ENCODE assay signal across 1 cellular context in the genomic region with DNA sequence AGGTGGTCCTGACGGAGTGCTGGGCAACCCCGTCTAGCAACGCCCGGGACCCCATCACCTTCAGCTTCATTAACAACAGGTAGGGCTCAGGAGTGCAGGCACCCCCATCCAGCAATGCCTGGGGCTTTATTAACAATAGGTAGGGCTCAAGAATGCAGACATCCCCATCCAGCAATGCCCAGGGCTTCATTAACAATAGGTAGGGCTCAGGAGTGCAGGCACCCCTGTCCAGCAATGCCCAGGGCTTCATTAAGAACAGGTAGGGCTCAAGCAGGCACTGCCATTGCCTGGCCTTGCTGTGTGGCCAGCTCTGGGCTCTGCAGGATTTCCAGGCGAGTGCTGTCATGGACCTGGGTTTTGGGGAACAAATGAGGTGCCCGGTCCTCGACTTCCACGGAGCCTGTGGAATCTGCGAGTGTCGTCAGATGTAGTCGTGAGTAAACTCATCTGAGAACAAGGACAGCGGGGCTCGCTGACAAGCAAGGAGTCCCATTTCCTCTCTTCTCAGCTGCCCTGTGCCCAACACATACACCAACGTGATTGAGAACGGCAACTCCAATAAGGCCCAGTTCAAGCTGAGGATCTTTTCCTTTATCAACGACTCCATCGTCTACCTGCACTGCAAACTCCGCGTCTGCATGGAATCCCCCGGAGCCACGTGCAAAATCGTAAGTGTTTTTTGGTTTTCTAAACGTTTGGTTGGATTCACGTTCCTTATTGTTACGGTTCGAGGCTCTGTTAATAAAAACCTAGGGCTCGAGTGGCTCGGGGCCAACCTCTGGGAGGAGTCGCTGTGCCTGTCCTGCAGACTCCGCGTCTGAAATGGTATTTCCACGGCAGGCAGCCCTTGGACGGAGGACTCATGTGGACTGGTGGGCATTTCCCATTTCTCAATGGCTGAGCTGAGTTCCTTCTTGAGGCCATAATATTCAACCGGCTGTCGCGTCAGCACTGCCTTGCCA.
TF ChIP-seq lines count a peak whose summit lies in the region.

No MANE protein-coding gene starts in this region.

TF ChIP-seq in HEK293, 187 proteins besides CTCF, POLR2A, EP300 and RAD21:
- TF ChIP-seq, protein P1, sequence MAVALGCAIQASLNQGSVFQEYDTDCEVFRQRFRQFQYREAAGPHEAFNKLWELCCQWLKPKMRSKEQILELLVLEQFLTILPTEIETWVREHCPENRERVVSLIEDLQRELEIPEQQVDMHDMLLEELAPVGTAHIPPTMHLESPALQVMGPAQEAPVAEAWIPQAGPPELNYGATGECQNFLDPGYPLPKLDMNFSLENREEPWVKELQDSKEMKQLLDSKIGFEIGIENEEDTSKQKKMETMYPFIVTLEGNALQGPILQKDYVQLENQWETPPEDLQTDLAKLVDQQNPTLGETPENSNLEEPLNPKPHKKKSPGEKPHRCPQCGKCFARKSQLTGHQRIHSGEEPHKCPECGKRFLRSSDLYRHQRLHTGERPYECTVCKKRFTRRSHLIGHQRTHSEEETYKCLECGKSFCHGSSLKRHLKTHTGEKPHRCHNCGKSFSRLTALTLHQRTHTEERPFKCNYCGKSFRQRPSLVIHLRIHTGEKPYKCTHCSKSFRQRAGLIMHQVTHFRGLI (tag by site-specific recombination; IDR thresholded peaks at IDR 0.05), result peak; percentile 94
- no peak for TF ChIP-seq GLIS1 (tag by site-specific recombination; IDR thresholded peaks at IDR 0.05)
TF ChIP-seq in HEK293: peak in this region for 1.
